ENCODE assay signal across 1 cellular context in the genomic region with DNA sequence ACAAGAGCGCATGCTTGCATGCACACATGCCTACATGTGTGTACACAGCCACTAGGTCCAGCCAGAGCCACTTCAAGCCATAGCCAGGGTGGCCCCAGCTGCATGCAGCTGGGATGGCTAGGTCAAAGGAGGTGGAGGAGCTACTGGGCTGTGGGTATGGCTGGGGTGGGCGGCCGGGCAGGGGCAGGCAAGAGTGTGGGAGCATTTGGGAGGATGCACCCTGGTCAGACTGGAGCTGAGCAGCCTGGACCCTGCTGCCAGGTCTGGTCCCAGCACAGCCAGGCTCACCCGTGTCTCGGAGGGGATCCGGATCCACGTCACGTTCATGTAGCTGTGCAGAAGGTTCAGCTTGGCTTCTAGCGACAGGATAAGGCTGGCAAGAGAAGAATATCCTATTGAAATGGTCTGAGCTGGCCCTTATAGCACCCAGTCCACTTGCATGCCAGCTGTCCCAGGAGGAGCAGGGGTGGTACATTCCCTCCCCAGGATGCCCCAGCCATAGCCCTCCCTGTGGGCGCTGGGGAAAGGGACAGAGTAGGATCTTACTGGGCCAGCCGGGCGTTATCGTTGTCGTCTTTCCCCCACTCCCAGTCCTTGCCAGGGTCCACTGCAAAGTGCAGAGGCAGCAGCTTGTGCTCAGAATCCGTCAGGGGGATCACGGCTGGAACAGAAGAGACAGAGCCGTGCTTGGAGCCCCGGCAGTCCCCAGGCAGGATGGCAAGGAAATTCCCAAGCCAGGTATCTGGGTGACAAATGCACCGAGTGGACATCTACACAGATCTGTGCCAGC.
TF ChIP-seq lines count a peak whose summit lies in the region.

No MANE protein-coding gene starts in this region.

TF ChIP-seq in IMR-90, 13 proteins besides CTCF, POLR2A, EP300 and RAD21:
- TF ChIP-seq USF2 (IDR thresholded peaks at IDR 0.05; ENCODE audit: low read depth, low read length) (no peak), MAFK (IDR thresholded peaks at IDR 0.05; ENCODE audit: low read depth, low read length) (no peak), BHLHE40 (IDR thresholded peaks at IDR 0.05; ENCODE audit: low read depth, low read length) (no peak)
